In the genomic region with DNA sequence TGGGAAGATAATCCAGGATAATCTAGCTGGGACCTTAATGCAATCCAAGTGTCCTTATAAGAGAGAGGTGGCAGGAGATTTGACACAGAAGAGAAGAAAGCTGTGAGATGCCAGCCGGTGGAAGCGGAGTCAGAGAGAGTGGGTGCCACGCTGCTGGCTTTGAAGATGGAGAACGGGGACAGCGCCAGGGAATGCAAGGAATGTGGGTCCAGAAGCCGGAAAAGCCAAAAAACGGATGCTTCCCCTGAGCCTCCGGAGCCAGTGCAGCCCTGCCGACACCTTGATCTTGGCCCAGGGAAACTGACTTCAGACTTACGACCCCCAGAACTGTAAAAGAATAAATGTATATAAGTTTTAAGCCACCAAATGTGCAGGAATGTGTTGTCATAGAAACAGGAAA, we compare ENCODE assay signal across 1 cellular context.
TF ChIP-seq lines count a peak whose summit lies in the region.

No MANE protein-coding gene starts in this region.

TF ChIP-seq in GM23338, 12 proteins besides CTCF, POLR2A, EP300 and RAD21 (continued from another document):
- TF ChIP-seq, protein P1, sequence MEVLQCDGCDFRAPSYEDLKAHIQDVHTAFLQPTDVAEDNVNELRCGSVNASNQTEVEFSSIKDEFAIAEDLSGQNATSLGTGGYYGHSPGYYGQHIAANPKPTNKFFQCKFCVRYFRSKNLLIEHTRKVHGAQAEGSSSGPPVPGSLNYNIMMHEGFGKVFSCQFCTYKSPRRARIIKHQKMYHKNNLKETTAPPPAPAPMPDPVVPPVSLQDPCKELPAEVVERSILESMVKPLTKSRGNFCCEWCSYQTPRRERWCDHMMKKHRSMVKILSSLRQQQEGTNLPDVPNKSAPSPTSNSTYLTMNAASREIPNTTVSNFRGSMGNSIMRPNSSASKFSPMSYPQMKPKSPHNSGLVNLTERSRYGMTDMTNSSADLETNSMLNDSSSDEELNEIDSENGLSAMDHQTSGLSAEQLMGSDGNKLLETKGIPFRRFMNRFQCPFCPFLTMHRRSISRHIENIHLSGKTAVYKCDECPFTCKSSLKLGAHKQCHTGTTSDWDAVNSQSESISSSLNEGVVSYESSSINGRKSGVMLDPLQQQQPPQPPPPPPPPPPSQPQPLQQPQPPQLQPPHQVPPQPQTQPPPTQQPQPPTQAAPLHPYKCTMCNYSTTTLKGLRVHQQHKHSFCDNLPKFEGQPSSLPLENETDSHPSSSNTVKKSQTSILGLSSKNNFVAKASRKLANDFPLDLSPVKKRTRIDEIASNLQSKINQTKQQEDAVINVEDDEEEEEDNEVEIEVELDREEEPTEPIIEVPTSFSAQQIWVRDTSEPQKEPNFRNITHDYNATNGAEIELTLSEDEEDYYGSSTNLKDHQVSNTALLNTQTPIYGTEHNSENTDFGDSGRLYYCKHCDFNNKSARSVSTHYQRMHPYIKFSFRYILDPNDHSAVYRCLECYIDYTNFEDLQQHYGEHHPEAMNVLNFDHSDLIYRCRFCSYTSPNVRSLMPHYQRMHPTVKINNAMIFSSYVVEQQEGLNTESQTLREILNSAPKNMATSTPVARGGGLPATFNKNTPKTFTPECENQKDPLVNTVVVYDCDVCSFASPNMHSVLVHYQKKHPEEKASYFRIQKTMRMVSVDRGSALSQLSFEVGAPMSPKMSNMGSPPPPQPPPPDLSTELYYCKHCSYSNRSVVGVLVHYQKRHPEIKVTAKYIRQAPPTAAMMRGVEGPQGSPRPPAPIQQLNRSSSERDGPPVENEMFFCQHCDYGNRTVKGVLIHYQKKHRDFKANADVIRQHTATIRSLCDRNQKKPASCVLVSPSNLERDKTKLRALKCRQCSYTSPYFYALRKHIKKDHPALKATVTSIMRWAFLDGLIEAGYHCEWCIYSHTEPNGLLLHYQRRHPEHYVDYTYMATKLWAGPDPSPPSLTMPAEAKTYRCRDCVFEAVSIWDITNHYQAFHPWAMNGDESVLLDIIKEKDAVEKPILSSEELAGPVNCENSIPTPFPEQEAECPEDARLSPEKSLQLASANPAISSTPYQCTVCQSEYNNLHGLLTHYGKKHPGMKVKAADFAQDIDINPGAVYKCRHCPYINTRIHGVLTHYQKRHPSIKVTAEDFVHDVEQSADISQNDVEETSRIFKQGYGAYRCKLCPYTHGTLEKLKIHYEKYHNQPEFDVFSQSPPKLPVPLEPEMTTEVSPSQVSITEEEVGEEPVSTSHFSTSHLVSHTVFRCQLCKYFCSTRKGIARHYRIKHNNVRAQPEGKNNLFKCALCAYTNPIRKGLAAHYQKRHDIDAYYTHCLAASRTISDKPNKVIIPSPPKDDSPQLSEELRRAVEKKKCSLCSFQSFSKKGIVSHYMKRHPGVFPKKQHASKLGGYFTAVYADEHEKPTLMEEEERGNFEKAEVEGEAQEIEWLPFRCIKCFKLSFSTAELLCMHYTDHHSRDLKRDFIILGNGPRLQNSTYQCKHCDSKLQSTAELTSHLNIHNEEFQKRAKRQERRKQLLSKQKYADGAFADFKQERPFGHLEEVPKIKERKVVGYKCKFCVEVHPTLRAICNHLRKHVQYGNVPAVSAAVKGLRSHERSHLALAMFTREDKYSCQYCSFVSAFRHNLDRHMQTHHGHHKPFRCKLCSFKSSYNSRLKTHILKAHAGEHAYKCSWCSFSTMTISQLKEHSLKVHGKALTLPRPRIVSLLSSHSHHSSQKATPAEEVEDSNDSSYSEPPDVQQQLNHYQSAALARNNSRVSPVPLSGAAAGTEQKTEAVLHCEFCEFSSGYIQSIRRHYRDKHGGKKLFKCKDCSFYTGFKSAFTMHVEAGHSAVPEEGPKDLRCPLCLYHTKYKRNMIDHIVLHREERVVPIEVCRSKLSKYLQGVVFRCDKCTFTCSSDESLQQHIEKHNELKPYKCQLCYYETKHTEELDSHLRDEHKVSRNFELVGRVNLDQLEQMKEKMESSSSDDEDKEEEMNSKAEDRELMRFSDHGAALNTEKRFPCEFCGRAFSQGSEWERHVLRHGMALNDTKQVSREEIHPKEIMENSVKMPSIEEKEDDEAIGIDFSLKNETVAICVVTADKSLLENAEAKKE (CRISPR knock-in tag; IDR thresholded peaks at IDR 0.05): no peak
- no peak for TF ChIP-seq EZH2 (IDR thresholded peaks at IDR 0.05; ENCODE audit: low read depth, unreplicated experiment)
- no peak for TF ChIP-seq EZH2phosphoT487 (IDR thresholded peaks at IDR 0.05; ENCODE audit: unreplicated experiment)
- TF ChIP-seq, protein P2, sequence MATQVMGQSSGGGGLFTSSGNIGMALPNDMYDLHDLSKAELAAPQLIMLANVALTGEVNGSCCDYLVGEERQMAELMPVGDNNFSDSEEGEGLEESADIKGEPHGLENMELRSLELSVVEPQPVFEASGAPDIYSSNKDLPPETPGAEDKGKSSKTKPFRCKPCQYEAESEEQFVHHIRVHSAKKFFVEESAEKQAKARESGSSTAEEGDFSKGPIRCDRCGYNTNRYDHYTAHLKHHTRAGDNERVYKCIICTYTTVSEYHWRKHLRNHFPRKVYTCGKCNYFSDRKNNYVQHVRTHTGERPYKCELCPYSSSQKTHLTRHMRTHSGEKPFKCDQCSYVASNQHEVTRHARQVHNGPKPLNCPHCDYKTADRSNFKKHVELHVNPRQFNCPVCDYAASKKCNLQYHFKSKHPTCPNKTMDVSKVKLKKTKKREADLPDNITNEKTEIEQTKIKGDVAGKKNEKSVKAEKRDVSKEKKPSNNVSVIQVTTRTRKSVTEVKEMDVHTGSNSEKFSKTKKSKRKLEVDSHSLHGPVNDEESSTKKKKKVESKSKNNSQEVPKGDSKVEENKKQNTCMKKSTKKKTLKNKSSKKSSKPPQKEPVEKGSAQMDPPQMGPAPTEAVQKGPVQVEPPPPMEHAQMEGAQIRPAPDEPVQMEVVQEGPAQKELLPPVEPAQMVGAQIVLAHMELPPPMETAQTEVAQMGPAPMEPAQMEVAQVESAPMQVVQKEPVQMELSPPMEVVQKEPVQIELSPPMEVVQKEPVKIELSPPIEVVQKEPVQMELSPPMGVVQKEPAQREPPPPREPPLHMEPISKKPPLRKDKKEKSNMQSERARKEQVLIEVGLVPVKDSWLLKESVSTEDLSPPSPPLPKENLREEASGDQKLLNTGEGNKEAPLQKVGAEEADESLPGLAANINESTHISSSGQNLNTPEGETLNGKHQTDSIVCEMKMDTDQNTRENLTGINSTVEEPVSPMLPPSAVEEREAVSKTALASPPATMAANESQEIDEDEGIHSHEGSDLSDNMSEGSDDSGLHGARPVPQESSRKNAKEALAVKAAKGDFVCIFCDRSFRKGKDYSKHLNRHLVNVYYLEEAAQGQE (IDR thresholded peaks at IDR 0.05; ENCODE audit: unreplicated experiment): no peak
- TF ChIP-seq, protein P3, sequence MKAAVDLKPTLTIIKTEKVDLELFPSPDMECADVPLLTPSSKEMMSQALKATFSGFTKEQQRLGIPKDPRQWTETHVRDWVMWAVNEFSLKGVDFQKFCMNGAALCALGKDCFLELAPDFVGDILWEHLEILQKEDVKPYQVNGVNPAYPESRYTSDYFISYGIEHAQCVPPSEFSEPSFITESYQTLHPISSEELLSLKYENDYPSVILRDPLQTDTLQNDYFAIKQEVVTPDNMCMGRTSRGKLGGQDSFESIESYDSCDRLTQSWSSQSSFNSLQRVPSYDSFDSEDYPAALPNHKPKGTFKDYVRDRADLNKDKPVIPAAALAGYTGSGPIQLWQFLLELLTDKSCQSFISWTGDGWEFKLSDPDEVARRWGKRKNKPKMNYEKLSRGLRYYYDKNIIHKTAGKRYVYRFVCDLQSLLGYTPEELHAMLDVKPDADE (IDR thresholded peaks at IDR 0.05): no peak
- no peak for TF ChIP-seq STAT1 (IDR thresholded peaks at IDR 0.05; ENCODE audit: unreplicated experiment)
- TF ChIP-seq CREB1 (CRISPR knock-in tag; IDR thresholded peaks at IDR 0.05; ENCODE audit: low read depth): no peak
